Comparison of ENCODE assay signal across 17 cellular contexts in the genomic region with DNA sequence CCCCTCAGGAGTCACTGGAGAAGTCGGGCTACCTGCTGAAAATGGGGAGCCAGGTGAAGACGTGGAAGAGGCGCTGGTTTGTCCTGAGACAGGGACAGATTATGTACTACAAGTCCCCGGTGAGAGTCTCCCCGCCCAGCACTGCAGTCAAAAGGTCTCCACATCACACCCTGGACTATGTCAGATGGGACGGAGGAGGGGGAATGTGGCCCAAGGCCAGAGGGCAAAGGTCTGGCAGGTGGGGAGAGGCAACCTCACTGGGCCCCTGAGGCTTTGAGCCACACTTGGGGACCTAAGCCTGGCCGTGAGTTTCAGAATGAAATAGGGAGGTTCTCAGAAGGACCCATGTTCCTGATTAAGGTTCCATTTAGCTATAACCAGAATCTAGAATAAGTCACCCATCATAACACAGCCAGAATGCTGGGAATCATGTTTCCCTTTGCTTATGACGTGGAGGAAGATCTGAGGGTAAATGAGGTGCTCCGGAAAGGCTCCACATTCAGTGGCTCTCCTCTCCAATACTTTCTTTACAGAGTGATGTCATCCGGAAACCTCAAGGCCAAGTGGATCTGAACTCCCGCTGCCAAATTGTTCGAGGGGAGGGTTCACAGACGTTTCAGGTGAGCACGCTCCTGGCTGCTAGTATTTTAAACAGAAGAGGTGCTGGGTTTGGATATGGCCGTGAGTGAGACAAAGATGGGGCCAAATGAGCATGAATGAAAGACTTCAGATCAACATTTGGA.
"Had no signal": no experiment of that assay in that cellular context is flagged by ENCODE, and none has a peak within 500 bp of the region (broad histone marks: within the 10 kb centered on the region; RNA-seq: fewer than 3 reads in every experiment).

No MANE protein-coding gene starts in this region.

- H3K4me1 Mint-ChIP-seq: nephron had no signal

- H3K27me3 Mint-ChIP-seq: progenitor cell of endocrine pancreas had no signal

- H3K27ac ChIP-seq: skin epidermis, transverse colon, vagina, WERI-Rb-1 had no signal

- H3K27ac Mint-ChIP-seq: activated naive CD4-positive, alpha-beta T cell treated with anti-CD3 and anti-CD28 coated beads, Interleukin-2, amount 50 U/mL, for 72 hours; effector memory CD8-positive, alpha-beta T cell; nephron; progenitor cell of endocrine pancreas had no signal

- DNase-seq: activated CD4-positive, alpha-beta T cell treated with anti-CD3 and anti-CD28 coated beads for 1 hour; activated CD8-positive, alpha-beta memory T cell treated with anti-CD3 and anti-CD28 coated beads for 24 hours; activated CD8-positive, alpha-beta memory T cell treated with anti-CD3 and anti-CD28 coated beads, Interleukin-2, amount 50 U/mL, for 48 hours; activated gamma-delta T cell treated with Interleukin-2 at 50 U/mL for 16 hours; activated T-cell treated with anti-CD3 and anti-CD28 coated beads, Interleukin-2, amount 50 U/mL, for 48 hours; amniotic stem cell; effector memory CD8-positive, alpha-beta T cell; left cardiac atrium; nucleus accumbens; stimulated activated CD4-positive, alpha-beta T cell treated with anti-CD3 and anti-CD28 coated beads, Interleukin-4, amount 100 ng/mL, for 1 hour; transverse colon; WERI-Rb-1 had no signal

- H3K36me3 ChIP-seq: transverse colon, vagina, WERI-Rb-1 had no signal

- H3K4me3 Mint-ChIP-seq: effector memory CD8-positive, alpha-beta T cell; nephron had no signal

- H3K4me3 ChIP-seq: skin epidermis, transverse colon, vagina had no signal

- H3K9me3 ChIP-seq: transverse colon, vagina had no signal

- H3K36me3 Mint-ChIP-seq: activated naive CD4-positive, alpha-beta T cell treated with anti-CD3 and anti-CD28 coated beads, Interleukin-2, amount 50 U/mL, for 72 hours had no signal

- H3K4me1 ChIP-seq: transverse colon, vagina had no signal

- H3K27me3 ChIP-seq: transverse colon, vagina had no signal

- ATAC-seq: activated naive CD4-positive, alpha-beta T cell treated with anti-CD3 and anti-CD28 coated beads, Interleukin-2, amount 50 U/mL, for 72 hours; effector memory CD8-positive, alpha-beta T cell; left cardiac atrium had no signal

- H3K9me3 Mint-ChIP-seq: activated naive CD4-positive, alpha-beta T cell treated with anti-CD3 and anti-CD28 coated beads, Interleukin-2, amount 50 U/mL, for 72 hours; effector memory CD8-positive, alpha-beta T cell; nephron had no signal
